9 cellular contexts compared by ENCODE assay signal in genomic region chr2:173990970-173991819, GRCh38. TPM values are rescaled to one million over a fixed set of nuclear protein-coding genes. Genes with fewer than 3 reads are reported as not detected.
A peak's percentile ranks its signal among the peaks of the same experiment; 100 is the strongest.
DNase-seq lines count a peak whose midpoint lies in the region; ATAC-seq and TF ChIP-seq lines count a peak whose summit lies in the region.
"Had no signal": no experiment of that assay in that cellular context is flagged by ENCODE, and none has a peak within 500 bp of the region (broad histone marks: within the 10 kb centered on the region; RNA-seq: fewer than 3 reads in every experiment).

No MANE protein-coding gene starts in this region.

- H3K4me3 ChIP-seq in ACC112 (ENCODE audit: low read depth, low read length) (peak overlapping the region; percentile 34), Karpas-422 (ENCODE audit: low read length) (no peak overlapping the region), neutrophil (ENCODE audit: low read depth in 1 of 2, low read length in 1 of 2) (no peak overlapping the region)

- peak overlapping the region; percentile 36 for H3K4me2 ChIP-seq in Karpas-422 (ENCODE audit: low read depth, low read length, poor library complexity, severe bottlenecking)

- peaks cover 1 to 3% (median 2%) of the 10 kb centered on the region in 3 donors for H3K27me3 Mint-ChIP-seq in immature natural killer cell (ENCODE audit: low read depth in 3 of 3)

- peaks cover 0 to 1% (median 0%) of the 10 kb centered on the region in 6 donors for H3K9me3 Mint-ChIP-seq in immature natural killer cell

- peak; percentile 60 for ATAC-seq in GM19395 (IDR thresholded peaks at IDR 0.05; ENCODE audit: unreplicated experiment)

- H3K36me3 ChIP-seq in ACC112 (ENCODE audit: insufficient read depth, low read length) = no peaks in the 10 kb centered on the region
- no peaks in the 10 kb centered on the region for H3K36me3 ChIP-seq in Karpas-422 (ENCODE audit: insufficient read depth, low read length)
- no peaks in the 10 kb centered on the region for H3K36me3 ChIP-seq in neutrophil

- no peaks in the 10 kb centered on the region for H3K79me2 ChIP-seq in ACC112 (ENCODE audit: control insufficient read depth, insufficient read depth, low read length, unreplicated experiment)
- H3K79me2 ChIP-seq in Karpas-422 (ENCODE audit: low read length) = no peaks in the 10 kb centered on the region

- H4K20me1 ChIP-seq in Karpas-422 (ENCODE audit: insufficient read depth, low read depth, low read length) = no peaks in the 10 kb centered on the region

- DNase-seq in Karpas-422 = no peak
- peak; percentile 14 for DNase-seq in dermis blood vessel endothelial cell
- no peak for DNase-seq in kidney glomerular epithelial cell (lab: John Stamatoyannopoulos, UW)
- no peak for DNase-seq in GDM1 (lab: John Stamatoyannopoulos, UW)
- DNase-seq in immature natural killer cell = no peak
- DNase-seq: CD4-positive, CD25-positive, alpha-beta regulatory T cell had no signal

- H2AFZ ChIP-seq in ACC112 (ENCODE audit: low read length, unreplicated experiment) (peak overlapping the region; percentile 19), Karpas-422 (ENCODE audit: low read length) (peak overlapping the region; percentile 84; the same call in 1 of the 2 replicates)

- H3K4me1 ChIP-seq in ACC112 (ENCODE audit: control insufficient read depth, insufficient read depth, low read length, unreplicated experiment) (peaks cover 23% of the 10 kb centered on the region), Karpas-422 (ENCODE audit: low read length) (peaks cover 7% of the 10 kb centered on the region), neutrophil (ENCODE audit: control insufficient read depth in 1 of 2, insufficient read depth in 1 of 2, low read depth in 1 of 2, low read length in 1 of 2) (peaks cover 32 to 41% of the 10 kb centered on the region in 2 experiments)

- H3K4me1 Mint-ChIP-seq in immature natural killer cell = peaks cover 0 to under 1% of the 10 kb centered on the region in 2 donors

- H3K4me3 Mint-ChIP-seq in immature natural killer cell = no peak overlapping the region
- H3K4me3 Mint-ChIP-seq: CD4-positive, CD25-positive, alpha-beta regulatory T cell had no signal

- no peak overlapping the region for H3K27ac Mint-ChIP-seq in immature natural killer cell
- H3K27ac Mint-ChIP-seq: CD4-positive, CD25-positive, alpha-beta regulatory T cell had no signal

- H3K36me3 Mint-ChIP-seq in immature natural killer cell = no peaks in the 10 kb centered on the region
- H3K36me3 Mint-ChIP-seq: CD4-positive, CD25-positive, alpha-beta regulatory T cell had no signal

- TF ChIP-seq CTCF in neutrophil (IDR thresholded peaks at IDR 0.05) = no peak

- peak overlapping the region; percentile 31 for H3K9ac ChIP-seq in Karpas-422 (ENCODE audit: low read length)

- no peaks in the 10 kb centered on the region for H3K27me3 ChIP-seq in ACC112 (ENCODE audit: insufficient read depth, low read length)
- H3K27me3 ChIP-seq in Karpas-422 (ENCODE audit: low read length) = no peaks in the 10 kb centered on the region
- no peaks in the 10 kb centered on the region for H3K27me3 ChIP-seq in neutrophil

- no peaks in the 10 kb centered on the region for H3K9me3 ChIP-seq in Karpas-422 (ENCODE audit: low read length)
- no peaks in the 10 kb centered on the region for H3K9me3 ChIP-seq in neutrophil

- H3K9me2 ChIP-seq in Karpas-422 (replicated peaks; ENCODE audit: insufficient read depth, low read length) = no peaks in the 10 kb centered on the region

- peak overlapping the region; percentile 76 for H3K27ac ChIP-seq in ACC112 (ENCODE audit: low read depth, low read length)
- no peak overlapping the region for H3K27ac ChIP-seq in Karpas-422 (ENCODE audit: low read length)
- peak overlapping the region; percentile 57 for H3K27ac ChIP-seq in neutrophil

RNA-seq across cellular contexts. Expression of gene SP3, which starts 26.0 kb away (rescaled TPM):
- total RNA-seq in Karpas-422 (2014; rRNA removed; shearing (Covaris generic); ENCODE audit: low replicate concordance) = 109 and 139 TPM in 2 replicates
- 98.9 and 107 TPM in 2 replicates for total RNA-seq in dermis blood vessel endothelial cell
- polyA plus RNA-seq in immature natural killer cell = 10 to 100 TPM; 48.6 to 77.4 (median 53.2) TPM
